1 cellular context compared by ENCODE assay signal in genomic region chr17:50661795-50662391, GRCh38.
A peak's percentile ranks its signal among the peaks of the same experiment; 100 is the strongest.
TF ChIP-seq lines count a peak whose summit lies in the region.

No MANE protein-coding gene starts in this region.

TF ChIP-seq in K562, 482 proteins besides CTCF, POLR2A, EP300 and RAD21 (continued from another document and continues in another):
- TF ChIP-seq ZBTB9 (CRISPR knock-in tag; IDR thresholded peaks at IDR 0.05), result peak; percentile 69; the same call in 1 of the 2 replicates
- TF ChIP-seq ZNF436 (CRISPR knock-in tag; IDR thresholded peaks at IDR 0.05), result no peak
- no peak for TF ChIP-seq KLF10 (CRISPR knock-in tag; IDR thresholded peaks at IDR 0.05)
- no peak for TF ChIP-seq MXI1 (IDR thresholded peaks at IDR 0.05; ENCODE audit: low read depth, low read length)
- TF ChIP-seq MYC (IDR thresholded peaks at IDR 0.05; ENCODE audit: low read depth, low read length), result 0 out of 2 replicates have a peak, but pooled peaks have one; percentile 29
- TF ChIP-seq MYC (CRISPR knock-in tag; IDR thresholded peaks at IDR 0.05; ENCODE audit: borderline replicate concordance, low read depth), result no peak
- TF ChIP-seq ATF4 (CRISPR knock-in tag; IDR thresholded peaks at IDR 0.05), result 0 out of 2 replicates have a peak, but pooled peaks have one; percentile 25
- TF ChIP-seq TRIM28 (IDR thresholded peaks at IDR 0.05), result no peak; the same call in 1 of the 2 replicates
- no peak for TF ChIP-seq ELK1 (CRISPR knock-in tag; IDR thresholded peaks at IDR 0.05)
- TF ChIP-seq FUS (optimal IDR thresholded peaks at IDR 0.05; ENCODE audit: low read depth, low read length), result no peak
- TF ChIP-seq FIP1L1 (IDR thresholded peaks at IDR 0.05; ENCODE audit: low read depth, low read length, poor library complexity, severe bottlenecking), result no peak
- peak; percentile 100 for TF ChIP-seq C11orf30 (IDR thresholded peaks at IDR 0.05; ENCODE audit: low read depth)
- TF ChIP-seq TRIM24 (IDR thresholded peaks at IDR 0.05), result peak; percentile 74 to 84
- TF ChIP-seq SRSF3 (IDR thresholded peaks at IDR 0.05; ENCODE audit: insufficient read depth, low read length), result no peak
- TF ChIP-seq SRSF7 (optimal IDR thresholded peaks at IDR 0.05; ENCODE audit: low read depth, low read length), result no peak
- no peak for TF ChIP-seq ZNF280A (IDR thresholded peaks at IDR 0.05; ENCODE audit: low read depth, partially characterized antibody)
- no peak for TF ChIP-seq ZC3H8 (IDR thresholded peaks at IDR 0.05)
- TF ChIP-seq UBTF (IDR thresholded peaks at IDR 0.05; ENCODE audit: borderline replicate concordance in 1 of 2, low read depth in 2 of 2, low read length in 2 of 2), result no peak
- peak; percentile 87 for TF ChIP-seq NFIC (IDR thresholded peaks at IDR 0.05)
- no peak for TF ChIP-seq NELFE (IDR thresholded peaks at IDR 0.05; ENCODE audit: insufficient read depth, insufficient read length)
- TF ChIP-seq ZKSCAN3 (CRISPR knock-in tag; IDR thresholded peaks at IDR 0.05), result no peak
- no peak for TF ChIP-seq ZBTB1 (CRISPR knock-in tag; IDR thresholded peaks at IDR 0.05; ENCODE audit: borderline replicate concordance, low read depth)
- TF ChIP-seq CTBP1 (IDR thresholded peaks at IDR 0.05; ENCODE audit: borderline replicate concordance), result peak; percentile 88
- no peak for TF ChIP-seq LCOR (CRISPR knock-in tag; IDR thresholded peaks at IDR 0.05)
- peak; percentile 60 for TF ChIP-seq CXXC5 (CRISPR knock-in tag; IDR thresholded peaks at IDR 0.05)
- TF ChIP-seq U2AF1 (optimal IDR thresholded peaks at IDR 0.05; ENCODE audit: low read depth, low read length), result no peak
- no peak for TF ChIP-seq FOXP4 (CRISPR knock-in tag; IDR thresholded peaks at IDR 0.05; ENCODE audit: borderline replicate concordance)
- TF ChIP-seq RHOXF2B (CRISPR knock-in tag; conservative IDR thresholded peaks at IDR 0.05), result no peak
- TF ChIP-seq ZNF551 (CRISPR knock-in tag; IDR thresholded peaks at IDR 0.05), result no peak
- TF ChIP-seq ZNF3 (CRISPR knock-in tag; IDR thresholded peaks at IDR 0.05), result no peak
- peak; percentile 84 for TF ChIP-seq ZNF584 (CRISPR knock-in tag; IDR thresholded peaks at IDR 0.05; ENCODE audit: low read depth)
- no peak for TF ChIP-seq RBM15 (IDR thresholded peaks at IDR 0.05; ENCODE audit: insufficient read depth, low read length)
- TF ChIP-seq ZNF57 (CRISPR knock-in tag; IDR thresholded peaks at IDR 0.05), result no peak
- no peak for TF ChIP-seq POLR3A (IDR thresholded peaks at IDR 0.05; ENCODE audit: borderline replicate concordance, extremely low read depth, insufficient read depth, insufficient read length)
- peak; percentile 39; the same call in 1 of the 2 replicates for TF ChIP-seq FOXJ2 (tag; IDR thresholded peaks at IDR 0.05)
- no peak for TF ChIP-seq ZNF445 (CRISPR knock-in tag; IDR thresholded peaks at IDR 0.05; ENCODE audit: low read depth)
- no peak for TF ChIP-seq ETS2 (tag; IDR thresholded peaks at IDR 0.05; ENCODE audit: borderline replicate concordance, poor library complexity, severe bottlenecking)
- TF ChIP-seq NFIX (CRISPR knock-in tag; IDR thresholded peaks at IDR 0.05; ENCODE audit: low read depth), result no peak
- TF ChIP-seq NRF1 (conservative IDR thresholded peaks at IDR 0.05 in 1 of 2, IDR thresholded peaks at IDR 0.05 in 1 of 2), result no peak; a peak in 1 of 4 replicates
- no peak for TF ChIP-seq DACH1 (IDR thresholded peaks at IDR 0.05; ENCODE audit: partially characterized antibody)
- no peak for TF ChIP-seq DDX20 (tag; IDR thresholded peaks at IDR 0.05; ENCODE audit: low read depth)
- no peak for TF ChIP-seq HES1 (IDR thresholded peaks at IDR 0.05; ENCODE audit: low read depth)
- TF ChIP-seq ZBTB7A (IDR thresholded peaks at IDR 0.05; ENCODE audit: borderline replicate concordance, control insufficient read depth, low read depth, low read length), result 0 out of 2 replicates have a peak, but pooled peaks have one; percentile 4
- no peak for TF ChIP-seq ATF1 (CRISPR knock-in tag; IDR thresholded peaks at IDR 0.05)
- no peak for TF ChIP-seq ATF1 (tag; IDR thresholded peaks at IDR 0.05)
- no peak for TF ChIP-seq ZBTB34 (CRISPR knock-in tag; IDR thresholded peaks at IDR 0.05)
- no peak for TF ChIP-seq CUX1 (CRISPR knock-in tag; IDR thresholded peaks at IDR 0.05)
- no peak for TF ChIP-seq BRF2 (IDR thresholded peaks at IDR 0.05; ENCODE audit: borderline replicate concordance, insufficient read depth, insufficient read length)
- TF ChIP-seq EP400 (IDR thresholded peaks at IDR 0.05), result peak; percentile 32; the same call in 1 of the 2 replicates
- no peak for TF ChIP-seq CSDE1 (IDR thresholded peaks at IDR 0.05)
- TF ChIP-seq ZNF384 (IDR thresholded peaks at IDR 0.05; ENCODE audit: low read depth, low read length), result no peak
- no peak for TF ChIP-seq BCOR (IDR thresholded peaks at IDR 0.05)
- TF ChIP-seq ZNF830 (CRISPR knock-in tag; IDR thresholded peaks at IDR 0.05), result no peak
- no peak for TF ChIP-seq SRSF1 (IDR thresholded peaks at IDR 0.05; ENCODE audit: low read depth, low read length)
